Comparison of ENCODE assay signal across 10 cellular contexts in genomic region chr1:165376811-165377153, GRCh38. TPM values are rescaled to one million over a fixed set of nuclear protein-coding genes. Genes with fewer than 3 reads are reported as not detected.
DNase-seq lines count a peak whose midpoint lies in the region; ATAC-seq, FAIRE-seq and TF ChIP-seq lines count a peak whose summit lies in the region.
"Had no signal": no experiment of that assay in that cellular context is flagged by ENCODE, and none has a peak within 500 bp of the region (broad histone marks: within the 10 kb centered on the region; RNA-seq: fewer than 3 reads in every experiment).

No MANE protein-coding gene starts in this region.

- peaks cover 18% of the 10 kb centered on the region for H3K27me3 ChIP-seq in IMR-90 (ENCODE audit: control insufficient read depth, insufficient read depth, low read length)
- H3K27me3 ChIP-seq in endothelial cell of umbilical vein (ENCODE audit: control insufficient read depth in 2 of 2, insufficient read depth in 2 of 2, low read length in 2 of 2) = peaks cover 0 to 5% of the 10 kb centered on the region in 2 experiments
- H3K27me3 ChIP-seq in adrenal gland = no peaks in the 10 kb centered on the region

- H3K4me1 ChIP-seq in IMR-90 (ENCODE audit: control insufficient read depth, insufficient read depth, low read length) (no peaks in the 10 kb centered on the region), endothelial cell of umbilical vein (ENCODE audit: control insufficient read depth, extremely low read depth, insufficient read depth, low read length) (peaks cover 9% of the 10 kb centered on the region), adrenal gland (replicated peaks in 1 of 2) (peaks cover 11 to 12% of the 10 kb centered on the region in 2 donors)

- H2BK20ac ChIP-seq in IMR-90 (ENCODE audit: low read depth, low read length) = no peak overlapping the region

- TF ChIP-seq POLR2A in IMR-90 (IDR thresholded peaks at IDR 0.05; ENCODE audit: low read depth, low read length) (no peak), endothelial cell of umbilical vein (IDR thresholded peaks at IDR 0.05; ENCODE audit: low read depth, low read length) (no peak), adrenal gland (IDR thresholded peaks at IDR 0.05) (no peak)

- H2BK120ac ChIP-seq in IMR-90 (ENCODE audit: low read depth, low read length) = no peak overlapping the region

- FAIRE-seq in endothelial cell of umbilical vein (lab: Jason Lieb, UNC) = no peak
- FAIRE-seq: GM12891 had no signal

- H4K20me1 ChIP-seq in IMR-90 (ENCODE audit: insufficient read depth, low read length) (no peaks in the 10 kb centered on the region), endothelial cell of umbilical vein (replicated peaks; ENCODE audit: control insufficient read depth, extremely low read depth, insufficient read depth, low read length) (no peaks in the 10 kb centered on the region)

- H2BK5ac ChIP-seq in IMR-90 (ENCODE audit: low read depth, low read length, poor library complexity, severe bottlenecking) = no peak overlapping the region

- no peak overlapping the region for H2AK9ac ChIP-seq in IMR-90 (replicated peaks; ENCODE audit: low read depth, low read length, poor library complexity)

- H3K56ac ChIP-seq in IMR-90 (ENCODE audit: extremely low read depth, insufficient read depth, low read length) = no peak overlapping the region

- intact Hi-C loops in Calu3 (cut with micrococcal nuclease; ENCODE audit: unreplicated experiment) = no loop called here
- intact Hi-C loops in IMR-90 (cut with micrococcal nuclease) = no loop called here
- intact Hi-C loops in endothelial cell of umbilical vein (cut with micrococcal nuclease) = no loop called here
- intact Hi-C loops in adrenal gland (cut with DNase I) = no loop called here

- H3K36me3 ChIP-seq in IMR-90 (ENCODE audit: control insufficient read depth, insufficient read depth, low read length) = no peaks in the 10 kb centered on the region
- no peaks in the 10 kb centered on the region for H3K36me3 ChIP-seq in endothelial cell of umbilical vein (ENCODE audit: control insufficient read depth in 2 of 2, extremely low read depth in 1 of 2, insufficient read depth in 2 of 2, low read length in 2 of 2)
- no peaks in the 10 kb centered on the region for H3K36me3 ChIP-seq in adrenal gland (replicated peaks in 1 of 2)

- DNase-seq in Calu3 (no peak), IMR-90 (no peak), endothelial cell of umbilical vein (ENCODE audit: low read depth, low spot score) (no peak), progenitor cell of endocrine pancreas (ENCODE audit: low spot score, unreplicated experiment) (no peak), NCI-H2081 (lab: John Stamatoyannopoulos, UW) (no peak), adrenal gland (no peak), NCI-H1436 (lab: John Stamatoyannopoulos, UW) (no peak)

- H3K14ac ChIP-seq in IMR-90 (replicated peaks; ENCODE audit: low read depth, low read length) = no peak overlapping the region

- TF ChIP-seq CTCF in Calu3 (IDR thresholded peaks at IDR 0.05; ENCODE audit: unreplicated experiment) (no peak), IMR-90 (conservative IDR thresholded peaks at IDR 0.05; ENCODE audit: low read depth, low read length) (no peak), endothelial cell of umbilical vein (IDR thresholded peaks at IDR 0.05; ENCODE audit: extremely low read depth in 1 of 2, insufficient read depth in 1 of 2, low read depth in 1 of 2, low read length in 2 of 2) (no peak), progenitor cell of endocrine pancreas (IDR thresholded peaks at IDR 0.05; ENCODE audit: unreplicated experiment) (no peak), adrenal gland (IDR thresholded peaks at IDR 0.05) (no peak)

- H3K9me3 ChIP-seq in IMR-90 (ENCODE audit: control insufficient read depth, insufficient read depth, low read length) = no peaks in the 10 kb centered on the region
- no peaks in the 10 kb centered on the region for H3K9me3 ChIP-seq in endothelial cell of umbilical vein (replicated peaks; ENCODE audit: control insufficient read depth, insufficient read depth, low read length)
- H3K9me3 ChIP-seq in adrenal gland (replicated peaks in 1 of 3) = no peaks in the 10 kb centered on the region

- H3K18ac ChIP-seq in IMR-90 (ENCODE audit: low read depth, low read length) = no peak overlapping the region

- H3K36me3 Mint-ChIP-seq in Calu3 (ENCODE audit: insufficient read depth, unreplicated experiment) (peaks cover 5% of the 10 kb centered on the region), progenitor cell of endocrine pancreas (ENCODE audit: insufficient read depth) (no peaks in the 10 kb centered on the region)

- dilution Hi-C loops in IMR-90 (cut with HindIII; ENCODE audit: low sequenced_read_pairs, unreplicated experiment) = loop anchor here (25.0 kb wide), 1 partner anchor 211 kb away; no protein-coding TSS in a partner anchor
- dilution Hi-C loops in endothelial cell of umbilical vein (cut with MboI; ENCODE audit: extremely low pct_ligation_motif_present, low sequenced_read_pairs) = no loop called here

- H3K27ac Mint-ChIP-seq in Calu3 (ENCODE audit: unreplicated experiment) (no peak overlapping the region), progenitor cell of endocrine pancreas (peak overlapping the region; percentile 87)

- CTCF ChIA-PET in Calu3 (lab: Charles Lee) (interaction anchor here (1.3 to 1.9 kb wide), 2 partner anchors 10 to 123 kb away, joined by 3 to 13 read pairs; no protein-coding TSS in a partner anchor), IMR-90 (lab: Yijun Ruan, JAX) (no interaction called here), endothelial cell of umbilical vein (lab: Charles Lee) (interaction anchor here (1.2 to 4.0 kb wide), 7 partner anchors 10 to 222 kb away, joined by 3 to 61 read pairs (median 6); no protein-coding TSS in a partner anchor)

- H3K9me3 Mint-ChIP-seq in Calu3 (ENCODE audit: low read depth, unreplicated experiment) = no peaks in the 10 kb centered on the region
- no peaks in the 10 kb centered on the region for H3K9me3 Mint-ChIP-seq in progenitor cell of endocrine pancreas (ENCODE audit: low read depth)

- POLR2A ChIA-PET in IMR-90 (lab: Charles Lee; ENCODE audit: unreplicated experiment) = no interaction called here
- POLR2A ChIA-PET in endothelial cell of umbilical vein (lab: Charles Lee) = no interaction called here

- no peak overlapping the region for H2AK5ac ChIP-seq in IMR-90 (ENCODE audit: low read depth, low read length)

- H3K9me1 ChIP-seq in IMR-90 (ENCODE audit: insufficient read depth, low read length) (no peaks in the 10 kb centered on the region), endothelial cell of umbilical vein (replicated peaks; ENCODE audit: control insufficient read depth, extremely low read depth, insufficient read depth, low read length) (no peaks in the 10 kb centered on the region)

- H3K79me2 ChIP-seq in endothelial cell of umbilical vein (ENCODE audit: control insufficient read depth, insufficient read depth, low read length) = no peaks in the 10 kb centered on the region

- H3K4me3 ChIP-seq in IMR-90 (ENCODE audit: insufficient read depth, low read depth, low read length) (no peak overlapping the region), endothelial cell of umbilical vein (replicated peaks in 1 of 3; ENCODE audit: insufficient read depth in 1 of 3, low read depth in 1 of 3, low read length in 3 of 3) (peak overlapping the region in 2 of 3 experiments; percentile 24 to 60), adrenal gland (peak overlapping the region in 2 of 4 donors; percentile 21 to 51)

- H2AFZ ChIP-seq in IMR-90 (replicated peaks; ENCODE audit: low read length, poor library complexity) (peak overlapping the region; percentile 59), endothelial cell of umbilical vein (ENCODE audit: low read depth, low read length) (peak overlapping the region; percentile 94)

- H3K4me1 Mint-ChIP-seq in Calu3 (ENCODE audit: low read depth, unreplicated experiment) = no peaks in the 10 kb centered on the region
- H3K4me1 Mint-ChIP-seq in progenitor cell of endocrine pancreas (ENCODE audit: low read depth) = peaks cover 11% of the 10 kb centered on the region

- H3K27me3 Mint-ChIP-seq in Calu3 (ENCODE audit: unreplicated experiment) (peaks cover 71% of the 10 kb centered on the region), progenitor cell of endocrine pancreas (peaks cover 51% of the 10 kb centered on the region)

- no peak overlapping the region for H4K5ac ChIP-seq in IMR-90 (ENCODE audit: low read depth, low read length)

- H3K4me3 Mint-ChIP-seq in Calu3 (ENCODE audit: low read depth, unreplicated experiment) (peak overlapping the region; percentile 53), progenitor cell of endocrine pancreas (ENCODE audit: low read depth) (peak overlapping the region; percentile 75)

- in situ Hi-C loops in IMR-90 (cut with MboI; ENCODE audit: low sequenced_read_pairs) = loop anchor here (25.0 kb wide), 1 partner anchor 561 kb away; no protein-coding TSS in a partner anchor

- TF ChIP-seq RAD21 in IMR-90 (IDR thresholded peaks at IDR 0.05; ENCODE audit: low read length) = no peak

- no peak overlapping the region for H3K4ac ChIP-seq in IMR-90 (ENCODE audit: low read depth, low read length)

- H4K91ac ChIP-seq in IMR-90 (ENCODE audit: insufficient read depth, low read depth, low read length) = no peak overlapping the region

- no peaks in the 10 kb centered on the region for H3K79me1 ChIP-seq in IMR-90 (ENCODE audit: low read depth in 1 of 2, low read length in 2 of 2)

- H4K8ac ChIP-seq in IMR-90 (ENCODE audit: low read depth in 2 of 2, low read length in 2 of 2) = no peak overlapping the region

- H3K27ac ChIP-seq in IMR-90 (ENCODE audit: insufficient read depth, low read length) = no peak overlapping the region
- H3K27ac ChIP-seq in endothelial cell of umbilical vein (ENCODE audit: insufficient read depth, low read depth, low read length) = no peak overlapping the region
- H3K27ac ChIP-seq in adrenal gland = peak overlapping the region in 1 of 5 donors; percentile 73

- ATAC-seq in IMR-90 (ENCODE audit: low read depth) = no peak
- ATAC-seq in HG03439 (IDR thresholded peaks at IDR 0.05; ENCODE audit: unreplicated experiment) = no peak

- H3K9ac ChIP-seq in IMR-90 (ENCODE audit: low read depth, low read length) (no peak overlapping the region), endothelial cell of umbilical vein (replicated peaks; ENCODE audit: extremely low read depth, insufficient read depth, low read length) (no peak overlapping the region)

- BruUV-seq in Calu3 (replicated peaks; lab: Mats Ljungman, UMichigan) (no TSS peak), IMR-90 (replicated peaks; lab: Mats Ljungman, UMichigan) (no TSS peak), endothelial cell of umbilical vein (replicated peaks; lab: Mats Ljungman, UMichigan) (no TSS peak)

- no peak overlapping the region for H2BK15ac ChIP-seq in IMR-90 (ENCODE audit: low read depth, low read length)

- WGBS in IMR-90 (ENCODE audit: extremely low coverage in 2 of 2, insufficient read length in 1 of 2), 2 experiments = 6% methylated on average over 4 of the region's 10 CpGs; no CpG with 5 or more reads in 1 of the 2 experiments
- 26 to 32% (median 31%) methylated on average over 10 of the region's 10 CpGs for WGBS in adrenal gland, 4 donors

- H3K4me2 ChIP-seq in IMR-90 (ENCODE audit: low read depth, low read length) (peak overlapping the region; percentile 59; the same call in 1 of the 2 replicates), endothelial cell of umbilical vein (ENCODE audit: insufficient read depth, low read length) (peak overlapping the region; percentile 60)

- H3K23ac ChIP-seq in IMR-90 (ENCODE audit: low read depth, low read length) = no peak overlapping the region

RNA-seq across cellular contexts. Expression of gene LMX1A, which starts 20.3 kb away (rescaled TPM):
- not detected in 2 replicates for total RNA-seq in Calu3 (2022)
- not detected in 2 replicates for total RNA-seq in IMR-90 (2012; rRNA removed)
- polyA plus RNA-seq in IMR-90 (2012; rRNA removed) = not detected in 2 replicates
- not detected in 2 replicates for polyA plus RNA-seq in IMR-90 (2012; cell fraction: cytosol; rRNA removed)
- polyA plus RNA-seq in IMR-90 (2012; cell fraction: nucleus; rRNA removed; ENCODE audit: low replicate concordance) = not detected in 2 replicates
- total RNA-seq in endothelial cell of umbilical vein = not detected in 2 replicates
- polyA plus RNA-seq in endothelial cell of umbilical vein = not detected in 2 replicates
- not detected in 2 replicates for polyA plus RNA-seq in endothelial cell of umbilical vein (2011; cell fraction: cytosol; rRNA removed)
- polyA plus RNA-seq in endothelial cell of umbilical vein (2011; cell fraction: nucleus; rRNA removed) = not detected in 2 replicates
- polyA plus RNA-seq in endothelial cell of umbilical vein (2012) = not detected in 2 replicates
- not detected in 2 replicates for polyA minus RNA-seq in endothelial cell of umbilical vein
- polyA minus RNA-seq in endothelial cell of umbilical vein (2011; cell fraction: cytosol; rRNA and poly(A)+ RNA removed) = not detected
- not detected in 2 replicates for polyA minus RNA-seq in endothelial cell of umbilical vein (2011; cell fraction: nucleus; rRNA and poly(A)+ RNA removed)
- total RNA-seq in progenitor cell of endocrine pancreas = 0.18 TPM in 1 of 2 replicates, not detected in the other
- total RNA-seq in adrenal gland = not detected
- under 1 TPM in 1 of 3 donors, not detected in 2; 0.08 TPM for polyA plus RNA-seq in adrenal gland
- total RNA-seq: SK-MEL-5 had no signal
